ENCODE assay signal across 21 cellular contexts in genomic region chr1:217462159-217462558, GRCh38.
"Had no signal": no experiment of that assay in that cellular context is flagged by ENCODE, and none has a peak within 500 bp of the region (broad histone marks: within the 10 kb centered on the region; RNA-seq: fewer than 3 reads in every experiment).

No MANE protein-coding gene starts in this region.

- H3K36me3 ChIP-seq: adrenal gland, breast epithelium, WERI-Rb-1 had no signal

- H3K4me3 ChIP-seq: adrenal gland, breast epithelium had no signal

- H3K27ac ChIP-seq: adrenal gland, breast epithelium, WERI-Rb-1 had no signal

- DNase-seq: activated CD4-positive, alpha-beta T cell treated with anti-CD3 and anti-CD28 coated beads for 36 hours; activated CD8-positive, alpha-beta memory T cell treated with anti-CD3 and anti-CD28 coated beads, Interleukin-2, amount 50 U/mL, for 4 hours; activated CD8-positive, alpha-beta T cell treated with anti-CD3 and anti-CD28 coated beads for 36 hours; activated naive CD4-positive, alpha-beta T cell treated with anti-CD3 and anti-CD28 coated beads, Interleukin-2, amount 50 U/mL, for 16 hours; activated naive CD8-positive, alpha-beta T cell treated with anti-CD3 and anti-CD28 coated beads, Interleukin-2, amount 10 ng/mL, durations not matched to agents 7 days and 5 days; activated T-cell treated with anti-CD3 and anti-CD28 coated beads, Interleukin-2, amount 50 U/mL, for 72 hours; adrenal gland; anterior cingulate cortex; central memory CD4-positive, alpha-beta T cell; Kasumi-1; KBM-7; NCI-H1105 treated with DMSO at 0.1 percent for 48 hours; NCI-H1436 treated with DMSO at 0.1 percent for 48 hours; NCI-H187; NCI-H2081; NCI-H510A treated with DMSO at 0.1 percent for 48 hours; SIG-M5; T-helper 2 cell; T1000; WERI-Rb-1 had no signal

- H3K4me1 ChIP-seq: adrenal gland, breast epithelium had no signal

- ATAC-seq: activated CD4-positive, alpha-beta T cell treated with anti-CD3 and anti-CD28 coated beads for 36 hours; activated CD8-positive, alpha-beta T cell treated with anti-CD3 and anti-CD28 coated beads for 36 hours; activated T-cell treated with anti-CD3 and anti-CD28 coated beads, Interleukin-2, amount 50 U/mL, for 72 hours had no signal

- H3K27me3 ChIP-seq: adrenal gland, breast epithelium had no signal
